In the genomic region with DNA sequence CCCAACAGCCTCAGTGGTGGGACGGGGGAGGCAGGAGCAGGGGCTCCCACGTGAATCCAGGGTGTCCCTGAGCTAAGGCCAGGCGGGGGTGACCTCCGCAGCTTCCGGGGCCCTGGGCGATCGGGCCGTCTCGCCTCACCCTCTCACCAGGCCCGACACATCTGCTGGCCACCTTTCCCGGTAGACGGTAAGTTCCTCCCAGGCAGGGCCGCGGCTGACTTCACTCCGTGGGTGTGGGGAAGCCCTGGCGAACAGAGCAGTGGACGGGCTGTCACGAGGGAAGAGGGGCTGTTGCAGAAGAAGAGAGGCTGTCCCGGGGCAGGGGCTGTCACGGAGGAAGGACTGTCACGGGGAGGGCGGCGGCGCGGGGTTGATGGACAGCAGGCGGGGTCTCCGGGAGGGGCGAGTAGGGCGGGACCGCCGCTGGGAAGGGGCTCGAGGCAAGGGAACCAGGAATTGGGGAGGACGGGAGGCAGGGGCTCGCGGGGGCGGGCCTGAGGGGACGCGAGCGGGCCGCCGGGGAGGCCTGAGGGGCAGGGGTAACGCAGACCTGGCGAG, we compare ENCODE assay signal across 8 cellular contexts. TPM values are rescaled to one million over a fixed set of nuclear protein-coding genes. Genes with fewer than 3 reads are reported as not detected.
DNase-seq lines count a peak whose midpoint lies in the region; ATAC-seq and TF ChIP-seq lines count a peak whose summit lies in the region.

No MANE protein-coding gene starts in this region.

- peak overlapping the region in 1 of 2 donors; percentile 89 for H3K27ac ChIP-seq in testis

- peak overlapping the region; percentile 76 to 77 for H3K4me3 ChIP-seq in testis

- H3K36me3 Mint-ChIP-seq in activated CD8-positive, alpha-beta T cell treated with anti-CD3 and anti-CD28 coated beads, Interleukin-2, amount 10 ng/mL, durations not matched to agents 7 days and 5 days (ENCODE audit: low read depth) = peaks cover 30% of the 10 kb centered on the region
- no peaks in the 10 kb centered on the region for H3K36me3 Mint-ChIP-seq in immature natural killer cell

- intact Hi-C loops in testis (cut with DNase I; ENCODE audit: low total_unique reads) = no loop called here

- H3K4me1 Mint-ChIP-seq in activated CD8-positive, alpha-beta T cell treated with anti-CD3 and anti-CD28 coated beads, Interleukin-2, amount 10 ng/mL, durations not matched to agents 7 days and 5 days (ENCODE audit: low read depth) = peaks cover 45% of the 10 kb centered on the region
- peaks cover 15 to 18% of the 10 kb centered on the region in 2 donors for H3K4me1 Mint-ChIP-seq in immature natural killer cell

- CTCF ChIA-PET in activated CD8-positive, alpha-beta T cell treated with anti-CD3 and anti-CD28 coated beads, Interleukin-2, amount 10 ng/mL, durations not matched to agents 7 days and 5 days (lab: Charles Lee) = interaction anchor here (1.0 to 3.9 kb wide), 5 partner anchors 10 to 140 kb away, joined by 3 to 16 read pairs (median 4); a partner anchor contains a TSS

- peak; percentile 4 for ATAC-seq in HG03097 (IDR thresholded peaks at IDR 0.05; ENCODE audit: low FRiP score, unreplicated experiment)
- ATAC-seq in activated CD8-positive, alpha-beta T cell treated with anti-CD3 and anti-CD28 coated beads, Interleukin-2, amount 10 ng/mL, durations not matched to agents 7 days and 5 days = peak; percentile 11
- ATAC-seq in HG03095 (IDR thresholded peaks at IDR 0.05; ENCODE audit: unreplicated experiment) = no peak

- no peaks in the 10 kb centered on the region for H3K9me3 ChIP-seq in testis

- H3K4me1 ChIP-seq in testis = peaks cover 20% of the 10 kb centered on the region

- H3K27me3 ChIP-seq in testis = no peaks in the 10 kb centered on the region

- H3K4me3 Mint-ChIP-seq in activated CD8-positive, alpha-beta T cell treated with anti-CD3 and anti-CD28 coated beads, Interleukin-2, amount 10 ng/mL, durations not matched to agents 7 days and 5 days = peak overlapping the region; percentile 87
- H3K4me3 Mint-ChIP-seq in immature natural killer cell = peak overlapping the region in 4 of 5 donors; percentile 38 to 58 (median 53)

- H3K36me3 ChIP-seq in testis (ENCODE audit: low read depth, missing control alignments) = no peaks in the 10 kb centered on the region

- POLR2A ChIA-PET in activated CD8-positive, alpha-beta T cell treated with anti-CD3 and anti-CD28 coated beads, Interleukin-2, amount 10 ng/mL, durations not matched to agents 7 days and 5 days (lab: Charles Lee) = interaction anchor here (0.6 to 2.5 kb wide), 15 partner anchors 7 to 204 kb away, joined by 3 to 30 read pairs (median 3); a partner anchor contains a TSS

- H3K9me3 Mint-ChIP-seq in activated CD8-positive, alpha-beta T cell treated with anti-CD3 and anti-CD28 coated beads, Interleukin-2, amount 10 ng/mL, durations not matched to agents 7 days and 5 days (ENCODE audit: insufficient read depth) = no peaks in the 10 kb centered on the region
- H3K9me3 Mint-ChIP-seq in immature natural killer cell = no peaks in the 10 kb centered on the region

- H3K27ac Mint-ChIP-seq in activated CD8-positive, alpha-beta T cell treated with anti-CD3 and anti-CD28 coated beads, Interleukin-2, amount 10 ng/mL, durations not matched to agents 7 days and 5 days = peak overlapping the region; percentile 88
- no peak overlapping the region for H3K27ac Mint-ChIP-seq in immature natural killer cell

- DNase-seq in NCI-H1436 (lab: John Stamatoyannopoulos, UW) (peak; percentile 10), NCI-H1436 treated with DMSO at 0.1 percent for 48 hours (lab: John Stamatoyannopoulos, UW) (no peak), immature natural killer cell (no peak), testis (no peak)
- DNase-seq in activated CD8-positive, alpha-beta T cell treated with anti-CD3 and anti-CD28 coated beads, Interleukin-2, amount 10 ng/mL, durations not matched to agents 7 days and 5 days = peak; percentile 48
- no peak for DNase-seq in stimulated activated CD4-positive, alpha-beta T cell treated with anti-CD3 and anti-CD28 coated beads, Interleukin-4, amount 100 ng/mL, for 1 hour

- H3K27me3 Mint-ChIP-seq in activated CD8-positive, alpha-beta T cell treated with anti-CD3 and anti-CD28 coated beads, Interleukin-2, amount 10 ng/mL, durations not matched to agents 7 days and 5 days (ENCODE audit: low read depth) = no peaks in the 10 kb centered on the region
- peaks cover 2 to 6% (median 3%) of the 10 kb centered on the region in 3 donors for H3K27me3 Mint-ChIP-seq in immature natural killer cell (ENCODE audit: low read depth in 3 of 3)

- no peak for TF ChIP-seq POLR2A in testis (IDR thresholded peaks at IDR 0.05)

- TF ChIP-seq CTCF in testis (IDR thresholded peaks at IDR 0.05) = no peak

- 1 to 5% methylated on average over 32 to 43 of the region's 43 CpGs for WGBS in testis, 2 donors

RNA-seq across cellular contexts. Expression of a gene that starts 0.5 kb away (rescaled TPM):
- 100 to 1,000 TPM; 144 to 160 TPM for total RNA-seq in activated CD8-positive, alpha-beta T cell treated with anti-CD3 and anti-CD28 coated beads, Interleukin-2, amount 10 ng/mL, durations not matched to agents 7 days and 5 days
- polyA plus RNA-seq in immature natural killer cell = 1 to 10 TPM in 2 of 3 donors, not detected in 1; 3.2 to 4.3 TPM
- 100 to 1,000 TPM in 1 of 2 donors, 10 to 100 TPM in 1; 76.4 to 146 TPM for total RNA-seq in testis
- polyA plus RNA-seq in testis (ENCODE audit: insufficient read depth, low read depth, low replicate concordance) = 119 TPM

RNA-seq across cellular contexts. Expression of a gene that starts 10.6 kb away (rescaled TPM):
- 10 to 100 TPM; 53.6 to 57.7 TPM for total RNA-seq in activated CD8-positive, alpha-beta T cell treated with anti-CD3 and anti-CD28 coated beads, Interleukin-2, amount 10 ng/mL, durations not matched to agents 7 days and 5 days
- polyA plus RNA-seq in immature natural killer cell (1 to 10 TPM; 2.7 to 3.5 (median 2.7) TPM), testis (ENCODE audit: insufficient read depth, low read depth, low replicate concordance) (6.2 TPM)
- 1 to 10 TPM; 6.4 to 7.1 TPM for total RNA-seq in testis

RNA-seq across cellular contexts. Expression of a gene that starts 15.7 kb away (rescaled TPM):
- total RNA-seq in activated CD8-positive, alpha-beta T cell treated with anti-CD3 and anti-CD28 coated beads, Interleukin-2, amount 10 ng/mL, durations not matched to agents 7 days and 5 days = under 1 TPM in 1 of 2 experiments, not detected in 1; 0.18 TPM
- polyA plus RNA-seq in immature natural killer cell (not detected), testis (ENCODE audit: insufficient read depth, low read depth, low replicate concordance) (0.86 TPM)
- total RNA-seq in testis = 1 to 10 TPM; 1.7 TPM

RNA-seq across cellular contexts. Expression of a gene that starts 33.0 kb away (rescaled TPM):
- under 1 TPM in 1 of 2 experiments, not detected in 1; 0.16 TPM for total RNA-seq in activated CD8-positive, alpha-beta T cell treated with anti-CD3 and anti-CD28 coated beads, Interleukin-2, amount 10 ng/mL, durations not matched to agents 7 days and 5 days
- polyA plus RNA-seq in immature natural killer cell (not detected), testis (ENCODE audit: insufficient read depth, low read depth, low replicate concordance) (0.34 TPM)
- total RNA-seq in testis = under 1 TPM; 0.37 to 0.39 TPM

RNA-seq across cellular contexts. Expression of a gene that starts 38.2 kb away (rescaled TPM):
- not detected for total RNA-seq in activated CD8-positive, alpha-beta T cell treated with anti-CD3 and anti-CD28 coated beads, Interleukin-2, amount 10 ng/mL, durations not matched to agents 7 days and 5 days
- polyA plus RNA-seq in immature natural killer cell (not detected), testis (ENCODE audit: insufficient read depth, low read depth, low replicate concordance) (0.70 TPM)
- total RNA-seq in testis = under 1 TPM; 0.55 to 0.74 TPM

Comparison
In these comparisons a context has a peak if more than half of its experiments do, and no peak if none do; other contexts are left out.
1. DNase-seq: peak in NCI-H1436 (single experiment) and activated CD8-positive, alpha-beta T cell treated with anti-CD3 and anti-CD28 coated beads, Interleukin-2, amount 10 ng/mL, durations not matched to agents 7 days and 5 days (single experiment); none in NCI-H1436 treated with DMSO at 0.1 percent for 48 hours (single experiment), immature natural killer cell (0 of 3), testis (single experiment) and stimulated activated CD4-positive, alpha-beta T cell treated with anti-CD3 and anti-CD28 coated beads, Interleukin-4, amount 100 ng/mL, for 1 hour (single experiment).
2. RNA of a gene that starts 10.6 kb away (total RNA-seq): 53.6 to 57.7 TPM in activated CD8-positive, alpha-beta T cell treated with anti-CD3 and anti-CD28 coated beads, Interleukin-2, amount 10 ng/mL, durations not matched to agents 7 days and 5 days; 6.4 to 7.1 TPM in testis; every median in the first group is over 4 times any median in the second.